ENCODE assay signal across 16 cellular contexts in genomic region chr11:8055111-8055835, GRCh38. TPM values are rescaled to one million over a fixed set of nuclear protein-coding genes. Genes with fewer than 3 reads are reported as not detected.
DNase-seq lines count a peak whose midpoint lies in the region; ATAC-seq and TF ChIP-seq lines count a peak whose summit lies in the region.
"Had no signal": no experiment of that assay in that cellular context is flagged by ENCODE, and none has a peak within 500 bp of the region (broad histone marks: within the 10 kb centered on the region; RNA-seq: fewer than 3 reads in every experiment).

No MANE protein-coding gene starts in this region.

- no peak overlapping the region for H3K9ac ChIP-seq in Karpas-422 (ENCODE audit: low read length)

- H3K9me3 Mint-ChIP-seq in neural crest cell: no peaks in the 10 kb centered on the region
- H3K9me3 Mint-ChIP-seq: activated B cell treated with CpG ODN at 0.5 μM for 24 hours, nephron had no signal

- H3K4me3 ChIP-seq in Karpas-422 (ENCODE audit: low read length): no peak overlapping the region
- H3K4me3 ChIP-seq: SJCRH30 had no signal

- H3K27ac Mint-ChIP-seq in neural crest cell (ENCODE audit: unreplicated experiment): peak overlapping the region; percentile 31
- H3K27ac Mint-ChIP-seq: activated B cell treated with CpG ODN at 0.5 μM for 24 hours had no signal

- TF ChIP-seq CTCF in GM10266 (IDR thresholded peaks at IDR 0.05; ENCODE audit: control insufficient read depth, insufficient read depth, low read depth, missing control alignments) (peak; percentile 19), neural crest cell (conservative IDR thresholded peaks at IDR 0.05) (peak; percentile 25)

- no peak overlapping the region for H3K27ac ChIP-seq in Karpas-422 (ENCODE audit: low read length)
- H3K27ac ChIP-seq: SJCRH30 had no signal

- H3K4me2 ChIP-seq in Karpas-422 (ENCODE audit: low read depth, low read length, poor library complexity, severe bottlenecking): no peak overlapping the region

- DNase-seq in GM10266 (ENCODE audit: extremely low spot score): no peak
- peak; percentile 59 for DNase-seq in Karpas-422
- DNase-seq in ecto neural progenitor cell (ENCODE audit: low spot score): peak; percentile 52
- no peak for DNase-seq in neural crest cell (ENCODE audit: low read depth, low spot score)
- no peak for DNase-seq in SIG-M5 (lab: John Stamatoyannopoulos, UW)
- DNase-seq in OCI-M2 (lab: John Stamatoyannopoulos, UW; ENCODE audit: unreplicated experiment): no peak
- DNase-seq in OCI-M1 (lab: John Stamatoyannopoulos, UW): no peak
- DNase-seq: activated B cell treated with CpG ODN at 0.5 μM for 24 hours; activated effector memory CD4-positive, alpha-beta T cell treated with anti-CD3 and anti-CD28 coated beads, Interleukin-2, amount 50 U/mL, for 16 hours; Caco-2; islet precursor cell; Kasumi-1; NCI-H446 had no signal

- no peaks in the 10 kb centered on the region for H4K20me1 ChIP-seq in Karpas-422 (ENCODE audit: insufficient read depth, low read depth, low read length)

- no peak overlapping the region for H2AFZ ChIP-seq in Karpas-422 (ENCODE audit: low read length)

- no peaks in the 10 kb centered on the region for H3K36me3 Mint-ChIP-seq in neural crest cell (ENCODE audit: low read depth)

- no peaks in the 10 kb centered on the region for H3K4me1 ChIP-seq in Karpas-422 (ENCODE audit: low read length)
- H3K4me1 ChIP-seq: Caco-2, SJCRH30 had no signal

- no peaks in the 10 kb centered on the region for H3K9me2 ChIP-seq in Karpas-422 (replicated peaks; ENCODE audit: insufficient read depth, low read length)

- H3K27me3 ChIP-seq in Karpas-422 (ENCODE audit: low read length): no peaks in the 10 kb centered on the region

- peaks cover 17% of the 10 kb centered on the region for H3K27me3 Mint-ChIP-seq in neural crest cell (ENCODE audit: low read depth)

- no peaks in the 10 kb centered on the region for H3K9me3 ChIP-seq in Karpas-422 (ENCODE audit: low read length)
- H3K9me3 ChIP-seq: Caco-2, SJCRH30 had no signal

- H3K4me3 Mint-ChIP-seq in neural crest cell: no peak overlapping the region
- H3K4me3 Mint-ChIP-seq: activated B cell treated with CpG ODN at 0.5 μM for 24 hours, nephron had no signal

- peaks cover 6% of the 10 kb centered on the region for H3K4me1 Mint-ChIP-seq in neural crest cell
- H3K4me1 Mint-ChIP-seq: activated B cell treated with CpG ODN at 0.5 μM for 24 hours had no signal

- no peaks in the 10 kb centered on the region for H3K36me3 ChIP-seq in Karpas-422 (ENCODE audit: insufficient read depth, low read length)
- H3K36me3 ChIP-seq: SJCRH30 had no signal

- H3K79me2 ChIP-seq in Karpas-422 (ENCODE audit: low read length): no peaks in the 10 kb centered on the region

- ATAC-seq in GM19035 (IDR thresholded peaks at IDR 0.05; ENCODE audit: unreplicated experiment): no peak

RNA-seq across cellular contexts. Expression of gene TUB, which starts 25.7 kb away (rescaled TPM):
- total RNA-seq in Karpas-422 (2014; rRNA removed; shearing (Covaris generic); ENCODE audit: low replicate concordance): not detected in 2 replicates
- total RNA-seq in neural crest cell: 23.7 and 26.1 TPM in 2 replicates
- total RNA-seq: activated B cell treated with CpG ODN at 0.5 μM for 24 hours, Caco-2 had no signal

Comparison
In these comparisons a context has a peak if more than half of its experiments do, and no peak if none do; other contexts are left out.
1. DNase-seq: peak in Karpas-422 (single experiment) and ecto neural progenitor cell (single experiment); none in GM10266 (single experiment), neural crest cell (single experiment), SIG-M5 (single experiment), OCI-M2 (single experiment) and OCI-M1 (single experiment).
2. RNA of gene TUB, which starts 25.7 kb away (total RNA-seq): 23.7 to 26.1 TPM in neural crest cell; not detected in Karpas-422; every median in the first group is over 10 times any median in the second.